6 cellular contexts compared by ENCODE assay signal in genomic region chr12:6871052-6871957, GRCh38. TPM values are rescaled to one million over a fixed set of nuclear protein-coding genes. Genes with fewer than 3 reads are reported as not detected.
DNase-seq lines count a peak whose midpoint lies in the region; ATAC-seq, FAIRE-seq and TF ChIP-seq lines count a peak whose summit lies in the region.

No MANE protein-coding gene starts in this region.

- H3K27ac ChIP-seq in SK-N-SH (ENCODE audit: low read depth in 2 of 2, low read length in 1 of 2) (peak overlapping the region; percentile 23 to 84; a peak in 3 of 4 replicates), keratinocyte (ENCODE audit: control insufficient read depth, insufficient read depth, low read length) (peak overlapping the region; percentile 26)

- no peak for ATAC-seq in SK-N-SH treated with all-trans-retinoic acid at 6 μM for 48 hours
- no peak for ATAC-seq in GM18502 (IDR thresholded peaks at IDR 0.05; ENCODE audit: poor library complexity, unreplicated experiment)

- H3K4me2 ChIP-seq in SK-N-SH: peak overlapping the region; percentile 100
- H3K4me2 ChIP-seq in keratinocyte (ENCODE audit: control insufficient read depth, extremely low read depth, insufficient read depth, low read depth, low read length): peak overlapping the region; percentile 98

- TF ChIP-seq CTCF in SK-N-SH (IDR thresholded peaks at IDR 0.05): no peak
- TF ChIP-seq CTCF in WI38 (IDR thresholded peaks at IDR 0.05; ENCODE audit: low read depth, low read length): no peak
- no peak for TF ChIP-seq CTCF in keratinocyte (optimal IDR thresholded peaks at IDR 0.05 in 1 of 3, IDR thresholded peaks at IDR 0.05 in 1 of 3, conservative IDR thresholded peaks at IDR 0.05 in 1 of 3; ENCODE audit: extremely low read depth in 1 of 3, insufficient read depth in 2 of 3, low read length in 3 of 3)

- H4K20me1 ChIP-seq in SK-N-SH (ENCODE audit: insufficient read depth) (peaks cover 44% of the 10 kb centered on the region), keratinocyte (ENCODE audit: control insufficient read depth, extremely low read depth, insufficient read depth, low read length) (peaks cover 25% of the 10 kb centered on the region)

- peaks cover 41% of the 10 kb centered on the region for H3F3A ChIP-seq in SK-N-SH (replicated peaks; ENCODE audit: insufficient read depth)

- no peaks in the 10 kb centered on the region for H3K9me2 ChIP-seq in SK-N-SH

- 73% methylated on average over 12 of the region's 12 CpGs for WGBS in SK-N-SH (ENCODE audit: low lambda C conversion rate)

- POLR2A ChIA-PET in SK-N-SH (lab: Yijun Ruan, JAX): interaction anchor here (0.6 to 4.0 kb wide), 6 partner anchors 10 to 43 kb away, joined by 4 to 45 read pairs (median 8); partner anchors contain the start of genes CDCA3, GNB3, P3H3 and USP5

- H3K9ac ChIP-seq in SK-N-SH (no peak overlapping the region), keratinocyte (ENCODE audit: control insufficient read depth, extremely low read depth, insufficient read depth, low read length) (no peak overlapping the region)

- H3K79me2 ChIP-seq in SK-N-SH (ENCODE audit: insufficient read depth) (peaks cover 71% of the 10 kb centered on the region), keratinocyte (ENCODE audit: control insufficient read depth, insufficient read depth, low read length) (peaks cover 44% of the 10 kb centered on the region)

- H2AFZ ChIP-seq in SK-N-SH (ENCODE audit: low read depth): no peak overlapping the region
- no peak overlapping the region for H2AFZ ChIP-seq in keratinocyte (ENCODE audit: control insufficient read depth, low read length)

- no peaks in the 10 kb centered on the region for H3K9me1 ChIP-seq in keratinocyte (ENCODE audit: control insufficient read depth, extremely low read depth, insufficient read depth, low read length)

- CTCF ChIA-PET in SK-N-SH (lab: Yijun Ruan, JAX): interaction anchor here (0.7 to 10.9 kb wide), 25 partner anchors 10 to 257 kb away, joined by 3 to 164 read pairs (median 7); partner anchors contain the start of genes CDCA3, ENO2, GNB3 and GPR162

- no peak for TF ChIP-seq EP300 in SK-N-SH (IDR thresholded peaks at IDR 0.05; ENCODE audit: borderline replicate concordance in 1 of 2, low read depth in 1 of 2, low read length in 1 of 2)

- FAIRE-seq in keratinocyte (lab: Jason Lieb, UNC): no peak

- dilution Hi-C loops in keratinocyte (cut with MboI; ENCODE audit: extremely low pct_ligation_motif_present, low sequenced_read_pairs): no loop called here

- H3K27me3 ChIP-seq in SK-N-SH (ENCODE audit: insufficient read depth) (no peaks in the 10 kb centered on the region), keratinocyte (ENCODE audit: control insufficient read depth, extremely low read depth, insufficient read depth, low read length) (no peaks in the 10 kb centered on the region)

- no peaks in the 10 kb centered on the region for H3K9me3 ChIP-seq in SK-N-SH
- no peaks in the 10 kb centered on the region for H3K9me3 ChIP-seq in keratinocyte (ENCODE audit: control insufficient read depth, low read depth, low read length)

- peak overlapping the region; percentile 64 to 91; a peak in 3 of 4 replicates for H3K4me3 ChIP-seq in SK-N-SH (ENCODE audit: low read depth in 2 of 2, low read length in 1 of 2)
- peak overlapping the region; percentile 69 for H3K4me3 ChIP-seq in WI38 (ENCODE audit: low read depth, low read length)
- H3K4me3 ChIP-seq in keratinocyte (ENCODE audit: control insufficient read depth in 2 of 3, extremely low read depth in 1 of 3, insufficient read depth in 2 of 3, low read depth in 1 of 3, low read length in 3 of 3): peak overlapping the region; percentile 76 to 92 (median 80)

- H3K4me1 ChIP-seq in SK-N-SH (ENCODE audit: control insufficient read depth in 1 of 2, insufficient read depth in 2 of 2, low read depth in 1 of 2, low read length in 1 of 2): peaks cover 37 to 46% of the 10 kb centered on the region in 2 experiments
- peaks cover 45% of the 10 kb centered on the region for H3K4me1 ChIP-seq in keratinocyte (ENCODE audit: control insufficient read depth, extremely low read depth, insufficient read depth, low read length)

- TF ChIP-seq RAD21 in SK-N-SH (IDR thresholded peaks at IDR 0.05; ENCODE audit: low read length): no peak

- peaks cover 20 to 26% of the 10 kb centered on the region in 2 experiments for H3K36me3 ChIP-seq in SK-N-SH (replicated peaks in 1 of 2; ENCODE audit: control insufficient read depth in 1 of 2, insufficient read depth in 2 of 2, low read length in 1 of 2)
- H3K36me3 ChIP-seq in keratinocyte (ENCODE audit: control insufficient read depth in 2 of 2, extremely low read depth in 1 of 2, insufficient read depth in 2 of 2, low read length in 2 of 2): peaks cover 14 to 20% of the 10 kb centered on the region in 2 experiments

- DNase-seq in SK-N-SH (no peak), keratinocyte (ENCODE audit: low read depth, low spot score) (no peak), NCI-H1436 treated with DMSO at 0.1 percent for 48 hours (lab: John Stamatoyannopoulos, UW) (no peak)

TF ChIP-seq in SK-N-SH, 30 proteins besides CTCF, POLR2A, EP300 and RAD21 (continues in another document):
- 0 out of 2 replicates have a peak, but pooled peaks have one; percentile 10 for TF ChIP-seq SIN3A (IDR thresholded peaks at IDR 0.05; ENCODE audit: borderline replicate concordance, low read depth, low read length)
- TF ChIP-seq MEF2A (IDR thresholded peaks at IDR 0.05; ENCODE audit: borderline replicate concordance, low read depth): no peak

TF ChIP-seq in SK-N-SH treated with all-trans-retinoic acid at 6 μM for 48 hours, 23 proteins besides CTCF, POLR2A, EP300 and RAD21 (continues in another document):
- TF ChIP-seq ZNF8 (CRISPR knock-in tag; IDR thresholded peaks at IDR 0.05): no peak

RNA-seq across cellular contexts. Expression of gene SPSB2, which starts 1.8 kb away (rescaled TPM):
- polyA plus RNA-seq in SK-N-SH (2012; rRNA removed) (16.9 and 19.6 TPM in 2 replicates), keratinocyte (4.9 to 8.7 TPM (median 5.1 TPM) in 3 replicates)
- polyA plus RNA-seq in SK-N-SH (2012; cell fraction: cytosol; rRNA removed): 9.4 and 14.5 TPM in 2 replicates
- polyA plus RNA-seq in SK-N-SH (2012; cell fraction: nucleus; rRNA removed): 19.3 and 25.6 TPM in 2 replicates
- 1.2 TPM for polyA plus RNA-seq in keratinocyte (2011; ENCODE audit: low read depth)
- polyA plus RNA-seq in keratinocyte (2011; cell fraction: cytosol; rRNA removed): 3.8 and 7.7 TPM in 2 replicates
- polyA plus RNA-seq in keratinocyte (2011; cell fraction: nucleus; rRNA removed): 5.1 and 8.0 TPM in 2 replicates
- polyA plus RNA-seq in keratinocyte (2012; ENCODE audit: low replicate concordance): 5.4 and 7.8 TPM in 2 replicates
- polyA minus RNA-seq in keratinocyte: 1.4 to 5.8 TPM (median 1.7 TPM) in 3 replicates
- 6.1 TPM for polyA minus RNA-seq in keratinocyte (2011; cell fraction: cytosol; rRNA and poly(A)+ RNA removed)
- polyA minus RNA-seq in keratinocyte (2011; cell fraction: nucleus; rRNA and poly(A)+ RNA removed): 1.5 and 1.8 TPM in 2 replicates

RNA-seq across cellular contexts. Expression of gene TPI1, which starts 4.0 kb away (rescaled TPM):
- 1,175 and 1,316 TPM in 2 replicates for polyA plus RNA-seq in SK-N-SH (2012; rRNA removed)
- 1,053 and 1,239 TPM in 2 replicates for polyA plus RNA-seq in SK-N-SH (2012; cell fraction: cytosol; rRNA removed)
- polyA plus RNA-seq in SK-N-SH (2012; cell fraction: nucleus; rRNA removed): 674 and 733 TPM in 2 replicates
- 1,218 to 2,229 TPM (median 1,551 TPM) in 3 replicates for polyA plus RNA-seq in keratinocyte
- 265 TPM for polyA plus RNA-seq in keratinocyte (2011; ENCODE audit: low read depth)
- polyA plus RNA-seq in keratinocyte (2011; cell fraction: cytosol; rRNA removed): 1,209 and 1,293 TPM in 2 replicates
- polyA plus RNA-seq in keratinocyte (2011; cell fraction: nucleus; rRNA removed): 796 and 920 TPM in 2 replicates
- 546 and 816 TPM in 2 replicates for polyA plus RNA-seq in keratinocyte (2012; ENCODE audit: low replicate concordance)
- 1,325 to 2,073 TPM (median 1,599 TPM) in 3 replicates for polyA minus RNA-seq in keratinocyte
- polyA minus RNA-seq in keratinocyte (2011; cell fraction: cytosol; rRNA and poly(A)+ RNA removed): 656 TPM
- polyA minus RNA-seq in keratinocyte (2011; cell fraction: nucleus; rRNA and poly(A)+ RNA removed): 245 and 276 TPM in 2 replicates

RNA-seq across cellular contexts. Expression of gene USP5, which starts 19.4 kb away (rescaled TPM):
- polyA plus RNA-seq in SK-N-SH (2012; rRNA removed) (97.2 and 100 TPM in 2 replicates), keratinocyte (58.3 to 84.1 TPM (median 67.2 TPM) in 3 replicates)
- polyA plus RNA-seq in SK-N-SH (2012; cell fraction: cytosol; rRNA removed): 46.4 and 64.2 TPM in 2 replicates
- polyA plus RNA-seq in SK-N-SH (2012; cell fraction: nucleus; rRNA removed): 203 and 208 TPM in 2 replicates
- 31.2 TPM for polyA plus RNA-seq in keratinocyte (2011; ENCODE audit: low read depth)
- 42.8 and 66.5 TPM in 2 replicates for polyA plus RNA-seq in keratinocyte (2011; cell fraction: cytosol; rRNA removed)
- polyA plus RNA-seq in keratinocyte (2011; cell fraction: nucleus; rRNA removed): 94.0 and 116 TPM in 2 replicates
- polyA plus RNA-seq in keratinocyte (2012; ENCODE audit: low replicate concordance): 44.4 and 76.0 TPM in 2 replicates
- polyA minus RNA-seq in keratinocyte: 122 to 148 TPM (median 148 TPM) in 3 replicates
- polyA minus RNA-seq in keratinocyte (2011; cell fraction: cytosol; rRNA and poly(A)+ RNA removed): 95.2 TPM
- polyA minus RNA-seq in keratinocyte (2011; cell fraction: nucleus; rRNA and poly(A)+ RNA removed): 67.8 and 83.2 TPM in 2 replicates

RNA-seq across cellular contexts. Expression of gene CDCA3, which starts 20.2 kb away (rescaled TPM):
- polyA plus RNA-seq in SK-N-SH (2012; rRNA removed): 33.0 and 34.0 TPM in 2 replicates
- polyA plus RNA-seq in SK-N-SH (2012; cell fraction: cytosol; rRNA removed): 18.8 and 25.0 TPM in 2 replicates
- 49.3 and 55.0 TPM in 2 replicates for polyA plus RNA-seq in SK-N-SH (2012; cell fraction: nucleus; rRNA removed)
- 2.1 to 16.9 TPM (median 15.0 TPM) in 3 replicates for polyA plus RNA-seq in keratinocyte
- 0.62 TPM for polyA plus RNA-seq in keratinocyte (2011; ENCODE audit: low read depth)
- 3.6 and 4.7 TPM in 2 replicates for polyA plus RNA-seq in keratinocyte (2011; cell fraction: cytosol; rRNA removed)
- 7.3 and 8.3 TPM in 2 replicates for polyA plus RNA-seq in keratinocyte (2011; cell fraction: nucleus; rRNA removed)
- 0.55 and 15.7 TPM in 2 replicates for polyA plus RNA-seq in keratinocyte (2012; ENCODE audit: low replicate concordance)
- polyA minus RNA-seq in keratinocyte: 3.0 to 10.4 TPM (median 7.5 TPM) in 3 replicates
- polyA minus RNA-seq in keratinocyte (2011; cell fraction: cytosol; rRNA and poly(A)+ RNA removed): 22.4 TPM
- polyA minus RNA-seq in keratinocyte (2011; cell fraction: nucleus; rRNA and poly(A)+ RNA removed): 5.0 and 9.8 TPM in 2 replicates

RNA-seq across cellular contexts. Expression of gene GNB3, which starts 30.6 kb away (rescaled TPM):
- polyA plus RNA-seq in SK-N-SH (2012; rRNA removed): 12.9 and 13.8 TPM in 2 replicates
- 1.6 and 3.0 TPM in 2 replicates for polyA plus RNA-seq in SK-N-SH (2012; cell fraction: cytosol; rRNA removed)
- polyA plus RNA-seq in SK-N-SH (2012; cell fraction: nucleus; rRNA removed): 93.1 and 96.5 TPM in 2 replicates
- polyA plus RNA-seq in keratinocyte: 0.41 to 0.94 TPM (median 0.80 TPM) in 3 replicates
- not detected for polyA plus RNA-seq in keratinocyte (2011; ENCODE audit: low read depth)
- 0.16 TPM in 2 replicates for polyA plus RNA-seq in keratinocyte (2011; cell fraction: cytosol; rRNA removed)
- polyA plus RNA-seq in keratinocyte (2011; cell fraction: nucleus; rRNA removed): 4.2 and 5.9 TPM in 2 replicates
- 0.44 and 0.77 TPM in 2 replicates for polyA plus RNA-seq in keratinocyte (2012; ENCODE audit: low replicate concordance)
- 0.64 to 0.98 TPM (median 0.89 TPM) in 3 replicates for polyA minus RNA-seq in keratinocyte
- not detected for polyA minus RNA-seq in keratinocyte (2011; cell fraction: cytosol; rRNA and poly(A)+ RNA removed)
- 0.93 and 1.3 TPM in 2 replicates for polyA minus RNA-seq in keratinocyte (2011; cell fraction: nucleus; rRNA and poly(A)+ RNA removed)
